1 cellular context compared by ENCODE assay signal in genomic region chr7:36668080-36668479, GRCh38.
TF ChIP-seq lines count a peak whose summit lies in the region.

No MANE protein-coding gene starts in this region.

TF ChIP-seq in GM23338, 12 proteins besides CTCF, POLR2A, EP300 and RAD21 (continued from another document):
- no peak for TF ChIP-seq EZH2phosphoT487 (IDR thresholded peaks at IDR 0.05; ENCODE audit: unreplicated experiment)
TF ChIP-seq in GM23338: peak in this region for 0.
